Comparison of ENCODE assay signal across 4 cellular contexts in genomic region chr20:23688684-23689398, GRCh38. TPM values are rescaled to one million over a fixed set of nuclear protein-coding genes. Genes with fewer than 3 reads are reported as not detected.
"Had no signal": no experiment of that assay in that cellular context is flagged by ENCODE, and none has a peak within 500 bp of the region (broad histone marks: within the 10 kb centered on the region; RNA-seq: fewer than 3 reads in every experiment).

A gene with protein sequence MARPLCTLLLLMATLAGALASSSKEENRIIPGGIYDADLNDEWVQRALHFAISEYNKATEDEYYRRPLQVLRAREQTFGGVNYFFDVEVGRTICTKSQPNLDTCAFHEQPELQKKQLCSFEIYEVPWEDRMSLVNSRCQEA (minus strand): TSS chr20:23689038. CDS start chr20:23688969, 69 bp downstream.

RNA-seq across cellular contexts. Expression of the gene that starts here (rescaled TPM):
- total RNA-seq: activated CD4-positive, alpha-beta memory T cell treated with anti-CD3 and anti-CD28 coated beads, Interleukin-2, amount 10 ng/mL, durations not matched to agents 7 days and 5 days; activated CD8-positive, alpha-beta memory T cell treated with anti-CD3 and anti-CD28 coated beads, Interleukin-2, amount 10 ng/mL, durations not matched to agents 7 days and 5 days; bronchial epithelial cell; Right ventricle myocardium superior had no signal
